In the genomic region with DNA sequence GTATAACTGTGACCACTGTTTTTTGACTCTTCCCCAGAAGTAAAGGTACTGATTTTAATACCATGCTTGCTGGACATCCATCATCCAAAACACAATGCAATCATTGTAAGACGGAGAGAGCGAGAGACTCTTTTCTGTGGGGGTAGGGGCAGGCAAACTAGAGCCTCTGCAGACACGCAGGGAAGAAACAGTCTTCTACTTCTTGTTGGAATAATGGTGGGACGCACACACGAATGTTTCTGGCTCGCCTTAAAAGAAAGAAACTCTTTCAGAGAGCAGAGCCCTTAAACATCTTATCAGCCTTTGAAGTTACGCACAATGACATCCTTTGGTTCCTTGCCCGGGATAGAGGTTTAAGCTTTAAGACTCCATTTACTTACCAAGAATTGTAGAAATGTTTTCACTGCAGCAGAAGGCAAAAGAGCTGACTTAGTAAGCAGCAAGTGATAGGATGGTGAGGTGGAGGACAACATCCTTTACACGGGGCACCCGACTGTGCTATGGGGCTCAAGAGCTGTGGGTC, we compare ENCODE assay signal across 22 cellular contexts.
DNase-seq lines count a peak whose midpoint lies in the region; ATAC-seq and TF ChIP-seq lines count a peak whose summit lies in the region.
"Had no signal": no experiment of that assay in that cellular context is flagged by ENCODE, and none has a peak within 500 bp of the region (broad histone marks: within the 10 kb centered on the region; RNA-seq: fewer than 3 reads in every experiment).

No MANE protein-coding gene starts in this region.

- H3K27ac ChIP-seq in CD8-positive, alpha-beta T cell (ENCODE audit: low read depth, low read length): no peak overlapping the region
- H3K27ac ChIP-seq in ectodermal cell (ENCODE audit: insufficient read depth, low read depth, low read length, poor library complexity, severe bottlenecking): peak overlapping the region; percentile 48
- H3K27ac ChIP-seq: hepatocyte, lower lobe of right lung, pancreas, right lobe of liver had no signal

- intact Hi-C loops in CD8-positive, alpha-beta T cell (cut with DNase I, micrococcal nuclease): no loop called here

- CTCF ChIA-PET in CD8-positive, alpha-beta T cell (lab: Charles Lee): interaction anchor here (1.4 kb wide), 1 partner anchor 215 kb away, joined by 3 read pairs; no protein-coding TSS in a partner anchor

- H3K4me3 ChIP-seq in CD8-positive, alpha-beta T cell (ENCODE audit: low read depth, low read length): no peak overlapping the region
- no peak overlapping the region for H3K4me3 ChIP-seq in ectodermal cell (ENCODE audit: insufficient read depth, low read depth, low read length)
- H3K4me3 ChIP-seq: hepatocyte, K562, lower lobe of right lung, pancreas, right lobe of liver had no signal

- no peaks in the 10 kb centered on the region for H3K36me3 ChIP-seq in CD8-positive, alpha-beta T cell (ENCODE audit: insufficient read depth, low read length)
- H3K36me3 ChIP-seq in ectodermal cell (ENCODE audit: control insufficient read depth, insufficient read depth, low read length): no peaks in the 10 kb centered on the region
- H3K36me3 ChIP-seq: lower lobe of right lung, pancreas, right lobe of liver had no signal

- no peaks in the 10 kb centered on the region for H3K27me3 ChIP-seq in CD8-positive, alpha-beta T cell (ENCODE audit: insufficient read depth, low read length)
- no peaks in the 10 kb centered on the region for H3K27me3 ChIP-seq in ectodermal cell (ENCODE audit: control insufficient read depth, insufficient read depth, low read length, poor library complexity, severe bottlenecking)
- H3K27me3 ChIP-seq: hepatocyte, pancreas, right lobe of liver had no signal

- peaks cover 49% of the 10 kb centered on the region for H3K36me3 Mint-ChIP-seq in CD8-positive, alpha-beta T cell
- H3K36me3 Mint-ChIP-seq in nephron (ENCODE audit: low read depth) (no peaks in the 10 kb centered on the region), HFFc6 (ENCODE audit: low read depth) (no peaks in the 10 kb centered on the region)

- TF ChIP-seq CTCF in CD8-positive, alpha-beta T cell (IDR thresholded peaks at IDR 0.05): no peak
- TF ChIP-seq CTCF in nephron (IDR thresholded peaks at IDR 0.05; ENCODE audit: unreplicated experiment in 3 of 3) (no peak), HFFc6 (IDR thresholded peaks at IDR 0.05) (no peak)

- no peaks in the 10 kb centered on the region for H3K9me3 ChIP-seq in CD8-positive, alpha-beta T cell (ENCODE audit: low read length)
- H3K9me3 ChIP-seq in ectodermal cell (ENCODE audit: control insufficient read depth, low read length): no peaks in the 10 kb centered on the region
- H3K9me3 ChIP-seq: lower lobe of right lung, pancreas, right lobe of liver had no signal

- H3K9me3 Mint-ChIP-seq in CD8-positive, alpha-beta T cell: no peaks in the 10 kb centered on the region
- H3K9me3 Mint-ChIP-seq in nephron: no peaks in the 10 kb centered on the region
- H3K9me3 Mint-ChIP-seq in HFFc6: no peaks in the 10 kb centered on the region

- 81 to 86% methylated on average over 10 of the region's 10 CpGs for WGBS in ectodermal cell, 2 experiments

- H3K4me1 Mint-ChIP-seq in CD8-positive, alpha-beta T cell (ENCODE audit: low read depth): peaks cover 59% of the 10 kb centered on the region
- H3K4me1 Mint-ChIP-seq in nephron (peaks cover 30% of the 10 kb centered on the region), HFFc6 (ENCODE audit: low read depth) (peaks cover 13% of the 10 kb centered on the region)

- POLR2A ChIA-PET in CD8-positive, alpha-beta T cell (lab: Charles Lee): no interaction called here

- no peak for DNase-seq in CD8-positive, alpha-beta T cell
- DNase-seq in NCI-H526 (lab: John Stamatoyannopoulos, UW): peak; percentile 54 to 63
- no peak for DNase-seq in HFFc6
- no peak for DNase-seq in stimulated activated CD4-positive, alpha-beta T cell treated with anti-CD3 and anti-CD28 coated beads, Interleukin-2, amount 100 ng/mL, for 48 hours
- DNase-seq: activated CD4-positive, alpha-beta T cell treated with anti-CD3 and anti-CD28 coated beads for 48 hours; activated effector memory CD4-positive, alpha-beta T cell treated with anti-CD3 and anti-CD28 coated beads, Interleukin-2, amount 50 U/mL, for 16 hours; aorta; DMS79; islet precursor cell; lower lobe of right lung; MM.1S; NCI-H1436 treated with DMSO at 0.1 percent for 48 hours; NCI-H524; pancreas; right lobe of liver; stimulated activated CD4-positive, alpha-beta T cell treated with anti-CD3 and anti-CD28 coated beads, Interleukin-15, amount 100 ng/mL, for 24 hours; SW 1271 had no signal

- peak overlapping the region; percentile 63 for H3K27ac Mint-ChIP-seq in CD8-positive, alpha-beta T cell
- H3K27ac Mint-ChIP-seq in nephron: peak overlapping the region in 2 of 3 experiments; percentile 61 to 83
- no peak overlapping the region for H3K27ac Mint-ChIP-seq in HFFc6

- peak overlapping the region; percentile 6 for H3K4me3 Mint-ChIP-seq in CD8-positive, alpha-beta T cell
- H3K4me3 Mint-ChIP-seq in nephron (no peak overlapping the region), HFFc6 (no peak overlapping the region)

- peaks cover 25% of the 10 kb centered on the region for H3K4me1 ChIP-seq in CD8-positive, alpha-beta T cell (ENCODE audit: insufficient read depth, low read length)
- peaks cover 5% of the 10 kb centered on the region for H3K4me1 ChIP-seq in ectodermal cell (ENCODE audit: control insufficient read depth, insufficient read depth, low read length)
- H3K4me1 ChIP-seq: lower lobe of right lung, pancreas, right lobe of liver had no signal

- no peaks in the 10 kb centered on the region for H3K27me3 Mint-ChIP-seq in CD8-positive, alpha-beta T cell (ENCODE audit: low read depth)
- no peaks in the 10 kb centered on the region for H3K27me3 Mint-ChIP-seq in nephron (ENCODE audit: low read depth)
- no peaks in the 10 kb centered on the region for H3K27me3 Mint-ChIP-seq in HFFc6 (ENCODE audit: insufficient read depth)

- peak; percentile 31 for ATAC-seq in CD8-positive, alpha-beta T cell
- no peak for ATAC-seq in HG03457 (IDR thresholded peaks at IDR 0.05; ENCODE audit: unreplicated experiment)
- ATAC-seq: K562, lower lobe of right lung, pancreas had no signal

Comparison
In these comparisons a context has a peak if more than half of its experiments do, and no peak if none do; other contexts are left out.
1. DNase-seq: peak in NCI-H526 (2 of 2); none in CD8-positive, alpha-beta T cell (0 of 7), HFFc6 (single experiment) and stimulated activated CD4-positive, alpha-beta T cell treated with anti-CD3 and anti-CD28 coated beads, Interleukin-2, amount 100 ng/mL, for 48 hours (0 of 2).